Comparison of ENCODE assay signal across 1 cellular context in genomic region chr20:62303327-62304226, GRCh38.
TF ChIP-seq lines count a peak whose summit lies in the region.

No MANE protein-coding gene starts in this region.

TF ChIP-seq in HepG2, 621 proteins besides CTCF, POLR2A, EP300 and RAD21 (continued from another document and continues in another):
- TF ChIP-seq, protein P1, sequence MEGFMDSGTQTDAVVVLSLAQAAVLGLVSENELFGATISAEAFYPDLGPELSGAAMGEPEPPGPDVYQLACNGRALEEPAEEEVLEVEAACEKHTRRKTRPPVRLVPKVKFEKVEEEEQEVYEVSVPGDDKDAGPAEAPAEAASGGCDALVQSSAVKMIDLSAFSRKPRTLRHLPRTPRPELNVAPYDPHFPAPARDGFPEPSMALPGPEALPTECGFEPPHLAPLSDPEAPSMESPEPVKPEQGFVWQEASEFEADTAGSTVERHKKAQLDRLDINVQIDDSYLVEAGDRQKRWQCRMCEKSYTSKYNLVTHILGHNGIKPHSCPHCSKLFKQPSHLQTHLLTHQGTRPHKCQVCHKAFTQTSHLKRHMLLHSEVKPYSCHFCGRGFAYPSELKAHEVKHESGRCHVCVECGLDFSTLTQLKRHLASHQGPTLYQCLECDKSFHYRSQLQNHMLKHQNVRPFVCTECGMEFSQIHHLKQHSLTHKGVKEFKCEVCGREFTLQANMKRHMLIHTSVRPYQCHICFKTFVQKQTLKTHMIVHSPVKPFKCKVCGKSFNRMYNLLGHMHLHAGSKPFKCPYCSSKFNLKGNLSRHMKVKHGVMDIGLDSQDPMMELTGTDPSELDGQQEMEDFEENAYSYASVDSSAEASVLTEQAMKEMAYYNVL (CRISPR knock-in tag; IDR thresholded peaks at IDR 0.05; ENCODE audit: borderline replicate concordance): 0 out of 2 replicates have a peak, but pooled peaks have one; percentile 39
- no peak for TF ChIP-seq ZBTB37 (CRISPR knock-in tag; IDR thresholded peaks at IDR 0.05)
- peak; percentile 6; the same call in 1 of the 2 replicates for TF ChIP-seq ZNF446 (CRISPR knock-in tag; IDR thresholded peaks at IDR 0.05)
- no peak; the same call in 1 of the 2 replicates for TF ChIP-seq GATAD1 (CRISPR knock-in tag; IDR thresholded peaks at IDR 0.05)
- no peak; the same call in 1 of the 2 replicates for TF ChIP-seq NFE2 (CRISPR knock-in tag; IDR thresholded peaks at IDR 0.05)
- TF ChIP-seq GFI1 (CRISPR knock-in tag; IDR thresholded peaks at IDR 0.05; ENCODE audit: borderline replicate concordance): 0 out of 2 replicates have a peak, but pooled peaks have one; percentile 49
- TF ChIP-seq ZNF558 (CRISPR knock-in tag; IDR thresholded peaks at IDR 0.05; ENCODE audit: borderline replicate concordance): 0 out of 2 replicates have a peak, but pooled peaks have one; percentile 74
- TF ChIP-seq HOXA5 (CRISPR knock-in tag; IDR thresholded peaks at IDR 0.05): peak; percentile 73
- peak; percentile 29; the same call in 1 of the 2 replicates for TF ChIP-seq ZNF367 (CRISPR knock-in tag; IDR thresholded peaks at IDR 0.05; ENCODE audit: borderline replicate concordance)
- TF ChIP-seq NKX3-1 (CRISPR knock-in tag; IDR thresholded peaks at IDR 0.05): peak; percentile 83
- peak; percentile 13; the same call in 1 of the 2 replicates for TF ChIP-seq KDM4B (CRISPR knock-in tag; IDR thresholded peaks at IDR 0.05)
- TF ChIP-seq, protein P2, sequence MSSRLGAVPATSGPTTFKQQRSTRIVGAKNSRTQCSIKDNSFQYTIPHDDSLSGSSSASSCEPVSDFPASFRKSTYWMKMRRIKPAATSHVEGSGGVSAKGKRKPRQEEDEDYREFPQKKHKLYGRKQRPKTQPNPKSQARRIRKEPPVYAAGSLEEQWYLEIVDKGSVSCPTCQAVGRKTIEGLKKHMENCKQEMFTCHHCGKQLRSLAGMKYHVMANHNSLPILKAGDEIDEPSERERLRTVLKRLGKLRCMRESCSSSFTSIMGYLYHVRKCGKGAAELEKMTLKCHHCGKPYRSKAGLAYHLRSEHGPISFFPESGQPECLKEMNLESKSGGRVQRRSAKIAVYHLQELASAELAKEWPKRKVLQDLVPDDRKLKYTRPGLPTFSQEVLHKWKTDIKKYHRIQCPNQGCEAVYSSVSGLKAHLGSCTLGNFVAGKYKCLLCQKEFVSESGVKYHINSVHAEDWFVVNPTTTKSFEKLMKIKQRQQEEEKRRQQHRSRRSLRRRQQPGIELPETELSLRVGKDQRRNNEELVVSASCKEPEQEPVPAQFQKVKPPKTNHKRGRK (CRISPR knock-in tag; IDR thresholded peaks at IDR 0.05): 0 out of 2 replicates have a peak, but pooled peaks have one; percentile 42
- no peak for TF ChIP-seq ZNF678 (CRISPR knock-in tag; IDR thresholded peaks at IDR 0.05)
- 0 out of 2 replicates have a peak, but pooled peaks have one; percentile 12 for TF ChIP-seq ZNF431 (CRISPR knock-in tag; IDR thresholded peaks at IDR 0.05; ENCODE audit: borderline replicate concordance, low read depth)
- TF ChIP-seq ZNF275 (CRISPR knock-in tag; IDR thresholded peaks at IDR 0.05; ENCODE audit: borderline replicate concordance): 0 out of 2 replicates have a peak, but pooled peaks have one; percentile 17
- TF ChIP-seq ZNF652 (CRISPR knock-in tag; IDR thresholded peaks at IDR 0.05; ENCODE audit: borderline replicate concordance, low read depth): no peak
- 0 out of 2 replicates have a peak, but pooled peaks have one; percentile 21 for TF ChIP-seq TBP (CRISPR knock-in tag; IDR thresholded peaks at IDR 0.05)
- TF ChIP-seq ZNF280B (CRISPR knock-in tag; IDR thresholded peaks at IDR 0.05; ENCODE audit: borderline replicate concordance): 0 out of 2 replicates have a peak, but pooled peaks have one; percentile 38
- TF ChIP-seq PHF8 (CRISPR knock-in tag; IDR thresholded peaks at IDR 0.05): peak; percentile 3; the same call in 1 of the 2 replicates
- TF ChIP-seq POGK (CRISPR knock-in tag; conservative IDR thresholded peaks at IDR 0.05): no peak; the same call in none of the 2 replicates
- TF ChIP-seq, protein P3, sequence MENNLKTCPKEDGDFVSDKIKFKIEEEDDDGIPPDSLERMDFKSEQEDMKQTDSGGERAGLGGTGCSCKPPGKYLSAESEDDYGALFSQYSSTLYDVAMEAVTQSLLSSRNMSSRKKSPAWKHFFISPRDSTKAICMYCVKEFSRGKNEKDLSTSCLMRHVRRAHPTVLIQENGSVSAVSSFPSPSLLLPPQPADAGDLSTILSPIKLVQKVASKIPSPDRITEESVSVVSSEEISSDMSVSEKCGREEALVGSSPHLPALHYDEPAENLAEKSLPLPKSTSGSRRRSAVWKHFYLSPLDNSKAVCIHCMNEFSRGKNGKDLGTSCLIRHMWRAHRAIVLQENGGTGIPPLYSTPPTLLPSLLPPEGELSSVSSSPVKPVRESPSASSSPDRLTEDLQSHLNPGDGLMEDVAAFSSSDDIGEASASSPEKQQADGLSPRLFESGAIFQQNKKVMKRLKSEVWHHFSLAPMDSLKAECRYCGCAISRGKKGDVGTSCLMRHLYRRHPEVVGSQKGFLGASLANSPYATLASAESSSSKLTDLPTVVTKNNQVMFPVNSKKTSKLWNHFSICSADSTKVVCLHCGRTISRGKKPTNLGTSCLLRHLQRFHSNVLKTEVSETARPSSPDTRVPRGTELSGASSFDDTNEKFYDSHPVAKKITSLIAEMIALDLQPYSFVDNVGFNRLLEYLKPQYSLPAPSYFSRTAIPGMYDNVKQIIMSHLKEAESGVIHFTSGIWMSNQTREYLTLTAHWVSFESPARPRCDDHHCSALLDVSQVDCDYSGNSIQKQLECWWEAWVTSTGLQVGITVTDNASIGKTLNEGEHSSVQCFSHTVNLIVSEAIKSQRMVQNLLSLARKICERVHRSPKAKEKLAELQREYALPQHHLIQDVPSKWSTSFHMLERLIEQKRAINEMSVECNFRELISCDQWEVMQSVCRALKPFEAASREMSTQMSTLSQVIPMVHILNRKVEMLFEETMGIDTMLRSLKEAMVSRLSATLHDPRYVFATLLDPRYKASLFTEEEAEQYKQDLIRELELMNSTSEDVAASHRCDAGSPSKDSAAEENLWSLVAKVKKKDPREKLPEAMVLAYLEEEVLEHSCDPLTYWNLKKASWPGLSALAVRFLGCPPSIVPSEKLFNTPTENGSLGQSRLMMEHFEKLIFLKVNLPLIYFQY (CRISPR knock-in tag; IDR thresholded peaks at IDR 0.05; ENCODE audit: borderline replicate concordance): 0 out of 2 replicates have a peak, but pooled peaks have one; percentile 14
- TF ChIP-seq, protein P4, sequence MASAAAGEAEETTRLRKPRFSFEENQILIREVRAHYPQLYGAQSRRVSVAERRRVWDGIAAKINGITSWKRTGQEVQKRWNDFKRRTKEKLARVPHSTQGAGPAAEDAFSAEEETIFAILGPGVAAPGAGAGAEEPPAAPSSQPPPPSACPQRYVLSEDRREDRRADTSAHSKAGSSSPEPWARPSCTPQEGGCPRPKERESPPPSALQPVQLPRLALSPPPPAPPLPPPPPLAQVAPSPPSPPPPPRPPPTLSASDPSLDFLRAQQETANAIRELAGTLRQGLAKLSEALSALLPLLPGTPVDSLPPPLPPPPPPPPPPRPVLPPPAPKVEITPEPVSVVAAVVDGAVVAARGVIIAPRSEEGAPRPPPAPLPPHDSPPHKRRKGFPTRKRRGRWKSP (CRISPR knock-in tag; IDR thresholded peaks at IDR 0.05): 0 out of 2 replicates have a peak, but pooled peaks have one; percentile 65
- peak; percentile 79 for TF ChIP-seq ZNF788 (CRISPR knock-in tag; IDR thresholded peaks at IDR 0.05; ENCODE audit: borderline replicate concordance)
- TF ChIP-seq ZNF567 (CRISPR knock-in tag; IDR thresholded peaks at IDR 0.05; ENCODE audit: borderline replicate concordance): 0 out of 2 replicates have a peak, but pooled peaks have one; percentile 26
- no peak for TF ChIP-seq GMEB2 (CRISPR knock-in tag; IDR thresholded peaks at IDR 0.05; ENCODE audit: low read depth)
- no peak for TF ChIP-seq ZNF670 (CRISPR knock-in tag; IDR thresholded peaks at IDR 0.05; ENCODE audit: borderline replicate concordance)
- peak; percentile 80; the same call in 1 of the 2 replicates for TF ChIP-seq ZNF790 (CRISPR knock-in tag; IDR thresholded peaks at IDR 0.05; ENCODE audit: borderline replicate concordance)
- peak; percentile 51; the same call in 1 of the 2 replicates for TF ChIP-seq TFE3 (CRISPR knock-in tag; IDR thresholded peaks at IDR 0.05)
- TF ChIP-seq HDAC6 (IDR thresholded peaks at IDR 0.05; ENCODE audit: low read depth, low read length): no peak
- no peak for TF ChIP-seq BRF2 (CRISPR knock-in tag; IDR thresholded peaks at IDR 0.05)
- no peak for TF ChIP-seq TEAD3 (CRISPR knock-in tag; optimal IDR thresholded peaks at IDR 0.05; ENCODE audit: borderline replicate concordance)
- no peak for TF ChIP-seq ZIK1 (CRISPR knock-in tag; IDR thresholded peaks at IDR 0.05; ENCODE audit: borderline replicate concordance, low read depth)
